ENCODE assay signal across 16 cellular contexts in genomic region chr17:60359415-60359814, GRCh38. TPM values are rescaled to one million over a fixed set of nuclear protein-coding genes. Genes with fewer than 3 reads are reported as not detected.
DNase-seq lines count a peak whose midpoint lies in the region; ATAC-seq and TF ChIP-seq lines count a peak whose summit lies in the region.
"Had no signal": no experiment of that assay in that cellular context is flagged by ENCODE, and none has a peak within 500 bp of the region (broad histone marks: within the 10 kb centered on the region; RNA-seq: fewer than 3 reads in every experiment).

No MANE protein-coding gene starts in this region.

- H4K5ac ChIP-seq in IMR-90 (ENCODE audit: low read depth, low read length): peak overlapping the region; percentile 46; the same call in 1 of the 2 replicates

- H3K9me3 Mint-ChIP-seq in MCF 10A (ENCODE audit: unreplicated experiment): no peaks in the 10 kb centered on the region
- peaks cover 8% of the 10 kb centered on the region for H3K9me3 Mint-ChIP-seq in activated T-helper 2 cell treated with anti-CD3 and anti-CD28 coated beads, Interferon-gamma antibody, Interleukin-2, Interleukin-4, amounts not matched to agents 10 μg/mL and 5 μg/mL and 100 μg/mL, durations not matched to agents 14 hours and 24 hours and 36 hours
- H3K9me3 Mint-ChIP-seq in activated CD8-positive, alpha-beta T cell treated with anti-CD3 and anti-CD28 coated beads, Interleukin-2, amount 10 ng/mL, durations not matched to agents 7 days and 5 days (ENCODE audit: insufficient read depth): no peaks in the 10 kb centered on the region
- H3K9me3 Mint-ChIP-seq: CD8-positive, alpha-beta memory T cell; GM23338 had no signal

- H3K36me3 ChIP-seq in mammary epithelial cell (ENCODE audit: insufficient read depth, low read length) (no peaks in the 10 kb centered on the region), IMR-90 (ENCODE audit: control insufficient read depth, insufficient read depth, low read length) (no peaks in the 10 kb centered on the region), neutrophil (no peaks in the 10 kb centered on the region), uterus (no peaks in the 10 kb centered on the region)
- H3K36me3 ChIP-seq: BE2C had no signal

- peak overlapping the region; percentile 43; the same call in 1 of the 2 replicates for H2AK5ac ChIP-seq in IMR-90 (ENCODE audit: low read depth, low read length)

- H3K9me3 ChIP-seq in mammary epithelial cell (replicated peaks; ENCODE audit: insufficient read depth, low read length): no peaks in the 10 kb centered on the region
- peaks cover 3% of the 10 kb centered on the region; the same call in 1 of the 2 replicates for H3K9me3 ChIP-seq in IMR-90 (ENCODE audit: control insufficient read depth, insufficient read depth, low read length)
- H3K9me3 ChIP-seq in neutrophil: no peaks in the 10 kb centered on the region
- no peaks in the 10 kb centered on the region for H3K9me3 ChIP-seq in uterus
- H3K9me3 ChIP-seq: BE2C had no signal

- H4K8ac ChIP-seq in IMR-90 (ENCODE audit: low read depth in 2 of 2, low read length in 2 of 2): no peak overlapping the region

- DNase-seq in MCF 10A (ENCODE audit: unreplicated experiment) (no peak), mammary epithelial cell (no peak), IMR-90 (no peak), uterus (no peak)
- DNase-seq in activated T-helper 2 cell treated with anti-CD3 and anti-CD28 coated beads, Interferon-gamma antibody, Interleukin-2, Interleukin-4, amounts not matched to agents 10 μg/mL and 5 μg/mL and 100 μg/mL, durations not matched to agents 14 hours and 24 hours and 36 hours (ENCODE audit: low spot score): no peak
- DNase-seq in activated CD8-positive, alpha-beta T cell treated with anti-CD3 and anti-CD28 coated beads, Interleukin-2, amount 10 ng/mL, durations not matched to agents 7 days and 5 days: no peak
- DNase-seq: ACHN; BE2C; C1 segment of cervical spinal cord; CD4-positive, CD25-positive, alpha-beta regulatory T cell; CD8-positive, alpha-beta memory T cell; COR-L47; HCEC 1CT had no signal

- H3K27me3 ChIP-seq in mammary epithelial cell (ENCODE audit: insufficient read depth, low read length) (no peaks in the 10 kb centered on the region), IMR-90 (ENCODE audit: control insufficient read depth, insufficient read depth, low read length) (no peaks in the 10 kb centered on the region), neutrophil (no peaks in the 10 kb centered on the region), uterus (no peaks in the 10 kb centered on the region)
- H3K27me3 ChIP-seq: BE2C had no signal

- CTCF ChIA-PET in MCF 10A (lab: Yijun Ruan, JAX): interaction anchor here (0.7 kb wide), 2 partner anchors 111 to 1520 kb away, joined by 3 to 4 read pairs; no protein-coding TSS in a partner anchor
- CTCF ChIA-PET in mammary epithelial cell (lab: Charles Lee; ENCODE audit: low non-redundant PET): interaction anchor here (0.6 kb wide), 1 partner anchor 14 kb away, joined by 6 read pairs; no protein-coding TSS in a partner anchor
- CTCF ChIA-PET in IMR-90 (lab: Yijun Ruan, JAX): no interaction called here
- CTCF ChIA-PET in activated CD8-positive, alpha-beta T cell treated with anti-CD3 and anti-CD28 coated beads, Interleukin-2, amount 10 ng/mL, durations not matched to agents 7 days and 5 days (lab: Charles Lee): no interaction called here

- H3K4me1 ChIP-seq in mammary epithelial cell (ENCODE audit: insufficient read depth, low read length): peaks cover 20% of the 10 kb centered on the region
- peaks cover 14% of the 10 kb centered on the region for H3K4me1 ChIP-seq in IMR-90 (ENCODE audit: control insufficient read depth, insufficient read depth, low read length)
- peaks cover 61 to 62% of the 10 kb centered on the region in 2 experiments for H3K4me1 ChIP-seq in neutrophil (ENCODE audit: control insufficient read depth in 1 of 2, insufficient read depth in 1 of 2, low read depth in 1 of 2, low read length in 1 of 2)
- H3K4me1 ChIP-seq in uterus: no peaks in the 10 kb centered on the region
- H3K4me1 ChIP-seq: BE2C had no signal

- H3K23ac ChIP-seq in IMR-90 (ENCODE audit: low read depth, low read length): no peak overlapping the region

- H2AFZ ChIP-seq in mammary epithelial cell (ENCODE audit: low read depth, low read length) (no peak overlapping the region), IMR-90 (replicated peaks; ENCODE audit: low read length, poor library complexity) (no peak overlapping the region)
- H2AFZ ChIP-seq: GM23338 had no signal

- H3K4me3 ChIP-seq in mammary epithelial cell (replicated peaks in 1 of 3; ENCODE audit: insufficient read depth in 1 of 3, low read depth in 2 of 3, low read length in 3 of 3): no peak overlapping the region
- no peak overlapping the region for H3K4me3 ChIP-seq in IMR-90 (ENCODE audit: insufficient read depth, low read depth, low read length)
- H3K4me3 ChIP-seq in neutrophil (ENCODE audit: low read depth in 1 of 2, low read length in 1 of 2): no peak overlapping the region
- no peak overlapping the region for H3K4me3 ChIP-seq in uterus
- H3K4me3 ChIP-seq: GM23338 had no signal

- H2BK20ac ChIP-seq in IMR-90 (ENCODE audit: low read depth, low read length): no peak overlapping the region

- H3K27me3 Mint-ChIP-seq in MCF 10A (ENCODE audit: insufficient read depth, unreplicated experiment): no peaks in the 10 kb centered on the region
- no peaks in the 10 kb centered on the region for H3K27me3 Mint-ChIP-seq in activated T-helper 2 cell treated with anti-CD3 and anti-CD28 coated beads, Interferon-gamma antibody, Interleukin-2, Interleukin-4, amounts not matched to agents 10 μg/mL and 5 μg/mL and 100 μg/mL, durations not matched to agents 14 hours and 24 hours and 36 hours (ENCODE audit: low read depth)
- no peaks in the 10 kb centered on the region for H3K27me3 Mint-ChIP-seq in activated CD8-positive, alpha-beta T cell treated with anti-CD3 and anti-CD28 coated beads, Interleukin-2, amount 10 ng/mL, durations not matched to agents 7 days and 5 days (ENCODE audit: low read depth)
- H3K27me3 Mint-ChIP-seq: CD4-positive, CD25-positive, alpha-beta regulatory T cell; CD8-positive, alpha-beta memory T cell; IgD-negative memory B cell had no signal

- no peak overlapping the region for H2BK5ac ChIP-seq in IMR-90 (ENCODE audit: low read depth, low read length, poor library complexity, severe bottlenecking)

- peaks cover 5% of the 10 kb centered on the region for H3K9me1 ChIP-seq in IMR-90 (ENCODE audit: insufficient read depth, low read length)

- no peak overlapping the region for H3K27ac ChIP-seq in mammary epithelial cell (ENCODE audit: insufficient read depth, low read depth, low read length)
- H3K27ac ChIP-seq in IMR-90 (ENCODE audit: insufficient read depth, low read length): peak overlapping the region; percentile 58; the same call in 1 of the 2 replicates
- peak overlapping the region; percentile 65 for H3K27ac ChIP-seq in neutrophil
- H3K27ac ChIP-seq in uterus: no peak overlapping the region

- H3K79me2 ChIP-seq in mammary epithelial cell (ENCODE audit: insufficient read depth, low read length): peaks cover 81% of the 10 kb centered on the region

- peak overlapping the region; percentile 52; the same call in 1 of the 2 replicates for H3K18ac ChIP-seq in IMR-90 (ENCODE audit: low read depth, low read length)

- TF ChIP-seq RAD21 in IMR-90 (IDR thresholded peaks at IDR 0.05; ENCODE audit: low read length): no peak

- no peak for TF ChIP-seq CTCF in MCF 10A (IDR thresholded peaks at IDR 0.05; ENCODE audit: unreplicated experiment)
- TF ChIP-seq CTCF in mammary epithelial cell (conservative IDR thresholded peaks at IDR 0.05 in 1 of 2, IDR thresholded peaks at IDR 0.05 in 1 of 2; ENCODE audit: extremely low read depth in 1 of 2, insufficient read depth in 1 of 2, low read depth in 1 of 2, low read length in 2 of 2): no peak
- no peak for TF ChIP-seq CTCF in IMR-90 (conservative IDR thresholded peaks at IDR 0.05; ENCODE audit: low read depth, low read length)
- no peak for TF ChIP-seq CTCF in neutrophil (IDR thresholded peaks at IDR 0.05)
- TF ChIP-seq CTCF in uterus (IDR thresholded peaks at IDR 0.05): no peak

- no peak overlapping the region for H2BK15ac ChIP-seq in IMR-90 (ENCODE audit: low read depth, low read length)

- POLR2A ChIA-PET in MCF 10A (lab: Yijun Ruan, JAX): interaction anchor here (7.3 to 7.6 kb wide), 2 partner anchors 12 to 31 kb away, joined by 89 to 163 read pairs; partner anchors contain the start of gene USP32
- POLR2A ChIA-PET in IMR-90 (lab: Charles Lee; ENCODE audit: unreplicated experiment): no interaction called here
- POLR2A ChIA-PET in activated CD8-positive, alpha-beta T cell treated with anti-CD3 and anti-CD28 coated beads, Interleukin-2, amount 10 ng/mL, durations not matched to agents 7 days and 5 days (lab: Charles Lee): no interaction called here

- peaks cover 25 to 77% of the 10 kb centered on the region in 2 experiments for H3K79me1 ChIP-seq in IMR-90 (ENCODE audit: low read depth in 1 of 2, low read length in 2 of 2)

- no peak overlapping the region for H2AK9ac ChIP-seq in IMR-90 (replicated peaks; ENCODE audit: low read depth, low read length, poor library complexity)

- TF ChIP-seq POLR2A in IMR-90 (IDR thresholded peaks at IDR 0.05; ENCODE audit: low read depth, low read length): no peak
- TF ChIP-seq POLR2A in uterus (IDR thresholded peaks at IDR 0.05): no peak

- no peaks in the 10 kb centered on the region for H4K20me1 ChIP-seq in mammary epithelial cell (ENCODE audit: insufficient read depth, low read length)
- peaks cover 54% of the 10 kb centered on the region for H4K20me1 ChIP-seq in IMR-90 (ENCODE audit: insufficient read depth, low read length)

- peak overlapping the region; percentile 31 for H3K27ac Mint-ChIP-seq in MCF 10A (ENCODE audit: low read depth, unreplicated experiment)
- H3K27ac Mint-ChIP-seq in activated T-helper 2 cell treated with anti-CD3 and anti-CD28 coated beads, Interferon-gamma antibody, Interleukin-2, Interleukin-4, amounts not matched to agents 10 μg/mL and 5 μg/mL and 100 μg/mL, durations not matched to agents 14 hours and 24 hours and 36 hours: peak overlapping the region; percentile 17
- no peak overlapping the region for H3K27ac Mint-ChIP-seq in activated CD8-positive, alpha-beta T cell treated with anti-CD3 and anti-CD28 coated beads, Interleukin-2, amount 10 ng/mL, durations not matched to agents 7 days and 5 days

- in situ Hi-C loops in mammary epithelial cell (cut with MboI; ENCODE audit: low sequenced_read_pairs in 2 of 2) (no loop called here), IMR-90 (cut with MboI; ENCODE audit: low sequenced_read_pairs) (no loop called here)

- H3K36me3 Mint-ChIP-seq in MCF 10A (ENCODE audit: insufficient read depth, unreplicated experiment): peaks cover 4% of the 10 kb centered on the region
- H3K36me3 Mint-ChIP-seq in activated T-helper 2 cell treated with anti-CD3 and anti-CD28 coated beads, Interferon-gamma antibody, Interleukin-2, Interleukin-4, amounts not matched to agents 10 μg/mL and 5 μg/mL and 100 μg/mL, durations not matched to agents 14 hours and 24 hours and 36 hours (ENCODE audit: low read depth): peaks cover 8% of the 10 kb centered on the region
- H3K36me3 Mint-ChIP-seq in activated CD8-positive, alpha-beta T cell treated with anti-CD3 and anti-CD28 coated beads, Interleukin-2, amount 10 ng/mL, durations not matched to agents 7 days and 5 days (ENCODE audit: low read depth): peaks cover 11% of the 10 kb centered on the region

- no peak overlapping the region for H3K4ac ChIP-seq in IMR-90 (ENCODE audit: low read depth, low read length)

- H3K14ac ChIP-seq in IMR-90 (replicated peaks; ENCODE audit: low read depth, low read length): no peak overlapping the region

- H3K4me1 Mint-ChIP-seq in MCF 10A (ENCODE audit: insufficient read depth, unreplicated experiment): peaks cover 19% of the 10 kb centered on the region
- peaks cover 34% of the 10 kb centered on the region for H3K4me1 Mint-ChIP-seq in activated T-helper 2 cell treated with anti-CD3 and anti-CD28 coated beads, Interferon-gamma antibody, Interleukin-2, Interleukin-4, amounts not matched to agents 10 μg/mL and 5 μg/mL and 100 μg/mL, durations not matched to agents 14 hours and 24 hours and 36 hours (ENCODE audit: low read depth)
- H3K4me1 Mint-ChIP-seq in activated CD8-positive, alpha-beta T cell treated with anti-CD3 and anti-CD28 coated beads, Interleukin-2, amount 10 ng/mL, durations not matched to agents 7 days and 5 days (ENCODE audit: low read depth): peaks cover 24% of the 10 kb centered on the region

- no peak overlapping the region for H3K56ac ChIP-seq in IMR-90 (ENCODE audit: extremely low read depth, insufficient read depth, low read length)

- intact Hi-C loops in MCF 10A (cut with micrococcal nuclease): no loop called here
- intact Hi-C loops in mammary epithelial cell (cut with micrococcal nuclease): loop anchor here (2.0 kb wide), 1 partner anchor 31 kb away; no protein-coding TSS in a partner anchor
- intact Hi-C loops in IMR-90 (cut with micrococcal nuclease): no loop called here
- intact Hi-C loops in activated T-helper 2 cell treated with anti-CD3 and anti-CD28 coated beads, Interferon-gamma antibody, Interleukin-2, Interleukin-4, amounts not matched to agents 10 μg/mL and 5 μg/mL and 100 μg/mL, durations not matched to agents 14 hours and 24 hours and 36 hours (cut with micrococcal nuclease): no loop called here
- intact Hi-C loops in uterus (cut with DNase I; ENCODE audit: low total_unique reads): no loop called here

- no peak overlapping the region for H4K91ac ChIP-seq in IMR-90 (ENCODE audit: insufficient read depth, low read depth, low read length)

- dilution Hi-C loops in mammary epithelial cell (cut with HindIII; ENCODE audit: low sequenced_read_pairs): no loop called here
- dilution Hi-C loops in IMR-90 (cut with HindIII; ENCODE audit: low sequenced_read_pairs, unreplicated experiment): no loop called here

- H2BK120ac ChIP-seq in IMR-90 (ENCODE audit: low read depth, low read length): no peak overlapping the region

- BruUV-seq in MCF 10A (replicated peaks; lab: Mats Ljungman, UMichigan) (no TSS peak), mammary epithelial cell (replicated peaks; lab: Mats Ljungman, UMichigan) (no TSS peak), IMR-90 (replicated peaks; lab: Mats Ljungman, UMichigan) (no TSS peak)

- no peak for ATAC-seq in IMR-90 (ENCODE audit: low read depth)
- ATAC-seq in activated CD8-positive, alpha-beta T cell treated with anti-CD3 and anti-CD28 coated beads, Interleukin-2, amount 10 ng/mL, durations not matched to agents 7 days and 5 days: no peak
- ATAC-seq: GM23338 had no signal

- H3K4me2 ChIP-seq in mammary epithelial cell (ENCODE audit: insufficient read depth, low read depth, low read length): no peak overlapping the region
- no peak overlapping the region for H3K4me2 ChIP-seq in IMR-90 (ENCODE audit: low read depth, low read length)
- H3K4me2 ChIP-seq: GM23338 had no signal

- H3K9ac ChIP-seq in mammary epithelial cell (ENCODE audit: insufficient read depth, low read length): no peak overlapping the region
- H3K9ac ChIP-seq in IMR-90 (ENCODE audit: low read depth, low read length): no peak overlapping the region

- no peak overlapping the region for H3K4me3 Mint-ChIP-seq in MCF 10A (ENCODE audit: unreplicated experiment)
- no peak overlapping the region for H3K4me3 Mint-ChIP-seq in activated T-helper 2 cell treated with anti-CD3 and anti-CD28 coated beads, Interferon-gamma antibody, Interleukin-2, Interleukin-4, amounts not matched to agents 10 μg/mL and 5 μg/mL and 100 μg/mL, durations not matched to agents 14 hours and 24 hours and 36 hours (ENCODE audit: low read depth)
- no peak overlapping the region for H3K4me3 Mint-ChIP-seq in activated CD8-positive, alpha-beta T cell treated with anti-CD3 and anti-CD28 coated beads, Interleukin-2, amount 10 ng/mL, durations not matched to agents 7 days and 5 days
- H3K4me3 Mint-ChIP-seq: CD4-positive, CD25-positive, alpha-beta regulatory T cell; CD8-positive, alpha-beta memory T cell; GM23338; IgD-negative memory B cell had no signal

RNA-seq across cellular contexts. Expression of gene USP32, which starts 32.5 kb away (rescaled TPM):
- total RNA-seq in MCF 10A (2022) (52.2 and 62.9 TPM in 2 replicates), mammary epithelial cell (10 to 100 TPM; 56.8 to 63.0 TPM), IMR-90 (2012; rRNA removed) (46.8 and 48.6 TPM in 2 replicates), uterus (10 to 100 TPM; 28.4 to 54.1 (median 43.1) TPM)
- polyA plus RNA-seq in mammary epithelial cell (20.3 TPM), IMR-90 (2012; rRNA removed) (16.2 and 16.8 TPM in 2 replicates)
- polyA minus RNA-seq in mammary epithelial cell: 39.0 TPM
- polyA plus RNA-seq in IMR-90 (2012; cell fraction: cytosol; rRNA removed): 3.5 and 6.9 TPM in 2 replicates
- polyA plus RNA-seq in IMR-90 (2012; cell fraction: nucleus; rRNA removed; ENCODE audit: low replicate concordance): 4.3 and 25.1 TPM in 2 replicates
- 31.9 and 36.3 TPM in 2 replicates for total RNA-seq in activated T-helper 2 cell treated with anti-CD3 and anti-CD28 coated beads, Interferon-gamma antibody, Interleukin-2, Interleukin-4, amounts not matched to agents 10 μg/mL and 5 μg/mL and 100 μg/mL, durations not matched to agents 14 hours and 24 hours and 36 hours
- 10 to 100 TPM; 36.7 to 44.0 TPM for total RNA-seq in activated CD8-positive, alpha-beta T cell treated with anti-CD3 and anti-CD28 coated beads, Interleukin-2, amount 10 ng/mL, durations not matched to agents 7 days and 5 days

Comparison
In these comparisons a context has a peak if more than half of its experiments do, and no peak if none do; other contexts are left out.
1. H3K27ac ChIP-seq: peak in IMR-90 (single experiment) and neutrophil (single experiment); none in mammary epithelial cell (single experiment) and uterus (0 of 2).
2. CTCF ChIA-PET loops: an anchor here in MCF 10A (0.7 kb wide) and mammary epithelial cell (0.6 kb wide); none called in IMR-90 and activated CD8-positive, alpha-beta T cell treated with anti-CD3 and anti-CD28 coated beads, Interleukin-2, amount 10 ng/mL, durations not matched to agents 7 days and 5 days.